ENCODE assay signal across 20 cellular contexts in the genomic region with DNA sequence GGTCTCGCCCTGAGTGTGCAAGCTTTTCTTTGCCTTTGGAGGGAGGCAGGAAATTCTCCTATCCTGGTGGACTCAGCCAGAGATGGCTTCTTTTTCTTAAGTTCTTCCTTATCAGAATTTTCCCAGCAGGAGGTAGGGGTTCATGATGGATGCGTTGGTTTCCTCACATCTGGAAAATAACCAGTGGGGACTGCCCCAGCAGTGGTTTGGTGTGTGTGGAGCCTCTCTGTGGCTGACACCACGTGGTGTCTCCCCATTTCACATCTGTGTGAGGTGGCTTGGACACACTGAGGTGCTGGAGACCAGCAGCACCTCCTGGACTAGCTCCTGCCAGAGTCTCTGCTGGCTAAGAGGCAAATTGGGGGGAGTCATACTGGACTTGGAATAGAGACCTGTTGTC. TPM values are rescaled to one million over a fixed set of nuclear protein-coding genes. Genes with fewer than 3 reads are reported as not detected.
"Had no signal": no experiment of that assay in that cellular context is flagged by ENCODE, and none has a peak within 500 bp of the region (broad histone marks: within the 10 kb centered on the region; RNA-seq: fewer than 3 reads in every experiment).

No MANE protein-coding gene starts in this region.

- H3K4me3 ChIP-seq: tibial nerve had no signal

- ATAC-seq: activated T-cell treated with anti-CD3 and anti-CD28 coated beads, Interleukin-2, amount 50 U/mL, for 4 hours; left ventricle myocardium superior; naive thymus-derived CD8-positive, alpha-beta T cell; stimulated activated naive CD8-positive, alpha-beta T cell treated with anti-CD3 and anti-CD28 coated beads, Interleukin-15, Interleukin-2, amounts not matched to agents 100 U/mL and 50 U/mL, for 24 hours; T-cell had no signal

- H3K27ac ChIP-seq: brain microvascular endothelial cell, tibial nerve had no signal

- H3K4me1 ChIP-seq: tibial nerve had no signal

- H3K9me3 ChIP-seq: tibial nerve had no signal

- DNase-seq: activated CD4-positive, alpha-beta T cell treated with anti-CD3 and anti-CD28 coated beads, Interleukin-2, amount 50 U/mL, for 1 hour; activated CD4-positive, CD25-positive, alpha-beta regulatory T cell treated with anti-CD3 and anti-CD28 coated beads, Interleukin-2, amount 50 U/mL, for 72 hours; activated CD8-positive, alpha-beta memory T cell treated with anti-CD3 and anti-CD28 coated beads, Interleukin-2, amount 50 U/mL, for 4 hours; activated naive CD4-positive, alpha-beta T cell treated with anti-CD3 and anti-CD28 coated beads for 36 hours; activated T-cell treated with anti-CD3 and anti-CD28 coated beads, Interleukin-2, amount 50 U/mL, for 4 hours; anterior cingulate cortex; brain microvascular endothelial cell; central memory CD4-positive, alpha-beta T cell; cortex of kidney; effector CD4-positive, alpha-beta T cell; left ventricle myocardium superior; naive thymus-derived CD8-positive, alpha-beta T cell; posterior cingulate gyrus; stimulated activated CD4-positive, alpha-beta T cell treated with anti-CD3 and anti-CD28 coated beads, Interleukin-12 subunit alpha, Interleukin-12 subunit beta, amount 100 ng/mL, for 4 hours; stimulated activated CD4-positive, alpha-beta T cell treated with anti-CD3 and anti-CD28 coated beads, Interleukin-2, amount 100 ng/mL, for 24 hours; stimulated activated naive CD8-positive, alpha-beta T cell treated with anti-CD3 and anti-CD28 coated beads, Interleukin-15, Interleukin-2, amounts not matched to agents 100 U/mL and 50 U/mL, for 24 hours; substantia nigra; T-cell had no signal

- H3K36me3 ChIP-seq: brain microvascular endothelial cell, tibial nerve had no signal

- H3K27me3 ChIP-seq: brain microvascular endothelial cell, tibial nerve had no signal

RNA-seq across cellular contexts. Expression of a gene that starts 32.6 kb away (rescaled TPM):
- total RNA-seq: activated naive CD4-positive, alpha-beta T cell treated with anti-CD3 and anti-CD28 coated beads for 36 hours; fibroblast of villous mesenchyme; naive thymus-derived CD8-positive, alpha-beta T cell; tibial nerve had no signal
